ENCODE assay signal across 1 cellular context in the genomic region with DNA sequence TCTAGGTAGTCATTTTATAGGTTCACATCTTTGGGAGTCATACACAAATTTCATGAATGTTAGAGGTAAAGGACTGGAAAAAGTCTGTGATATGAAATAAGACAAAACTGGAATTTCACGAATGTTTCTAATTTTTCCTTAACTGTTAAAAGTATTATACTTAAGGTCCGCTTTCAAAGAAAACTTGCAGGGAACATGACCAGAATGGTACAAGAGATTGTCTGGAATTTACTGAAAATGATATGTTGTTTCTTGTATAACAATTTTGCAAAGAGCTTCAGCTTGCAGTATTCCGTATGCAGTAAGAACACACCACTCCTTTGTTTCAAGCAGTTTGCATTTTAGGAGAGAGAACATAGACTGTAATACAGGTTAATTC.
TF ChIP-seq lines count a peak whose summit lies in the region.

No MANE protein-coding gene starts in this region.

TF ChIP-seq in K562, 482 proteins besides CTCF, POLR2A, EP300 and RAD21 (continued from another document):
- TF ChIP-seq ESRRA (IDR thresholded peaks at IDR 0.05; ENCODE audit: borderline replicate concordance, low read depth) (no peak), CSDE1 (IDR thresholded peaks at IDR 0.05) (no peak)
